22 cellular contexts compared by ENCODE assay signal in the genomic region with DNA sequence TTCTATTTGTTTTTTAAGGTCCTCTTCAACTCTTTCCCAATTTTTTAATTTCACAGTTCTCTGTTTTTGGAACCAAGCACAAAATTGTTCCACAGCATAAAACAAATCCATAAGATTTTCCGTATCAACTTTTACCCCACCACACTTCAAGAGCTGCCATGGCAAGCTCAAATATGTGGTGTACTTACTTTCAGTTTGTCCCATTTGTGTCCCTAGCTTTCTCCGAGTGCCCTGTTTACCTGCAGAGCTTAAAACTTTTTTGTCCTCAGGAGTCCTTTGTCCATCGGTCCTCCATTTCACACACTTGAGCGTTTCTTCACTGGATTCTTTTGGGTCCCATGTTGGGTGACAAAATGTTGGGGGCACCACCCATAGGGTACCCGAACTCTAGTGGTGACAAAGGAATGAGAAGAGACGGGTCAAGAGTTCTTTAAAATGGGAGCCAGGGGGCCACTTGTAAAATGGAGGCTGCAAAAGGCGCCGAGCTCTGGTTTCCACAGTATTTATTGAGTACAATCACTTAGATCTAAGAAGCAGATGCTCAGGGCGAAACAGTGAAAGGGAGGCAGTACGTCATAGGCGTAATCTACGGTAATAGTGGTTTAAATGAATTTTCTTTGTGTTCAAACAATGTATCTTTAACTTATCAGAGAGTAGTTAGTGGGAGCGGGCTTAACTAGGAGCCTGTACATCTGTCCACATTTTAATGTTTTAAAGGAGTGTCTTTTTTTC.
"Had no signal": no experiment of that assay in that cellular context is flagged by ENCODE, and none has a peak within 500 bp of the region (broad histone marks: within the 10 kb centered on the region; RNA-seq: fewer than 3 reads in every experiment).

No MANE protein-coding gene starts in this region.

- H3K4me1 Mint-ChIP-seq: activated naive CD4-positive, alpha-beta T cell treated with anti-CD3 and anti-CD28 coated beads, Interleukin-2, amount 10 ng/mL, durations not matched to agents 7 days and 5 days; activated naive CD8-positive, alpha-beta T cell treated with anti-CD3 and anti-CD28 coated beads for 36 hours; T-helper 17 cell had no signal

- H3K27me3 Mint-ChIP-seq: activated CD8-positive, alpha-beta T cell treated with anti-CD3 and anti-CD28 coated beads for 36 hours; activated naive CD4-positive, alpha-beta T cell treated with anti-CD3 and anti-CD28 coated beads, Interleukin-2, amount 10 ng/mL, durations not matched to agents 7 days and 5 days; activated naive CD8-positive, alpha-beta T cell treated with anti-CD3 and anti-CD28 coated beads for 36 hours had no signal

- H3K36me3 Mint-ChIP-seq: activated naive CD4-positive, alpha-beta T cell treated with anti-CD3 and anti-CD28 coated beads, Interleukin-2, amount 10 ng/mL, durations not matched to agents 7 days and 5 days had no signal

- H3K4me3 Mint-ChIP-seq: activated CD8-positive, alpha-beta T cell treated with anti-CD3 and anti-CD28 coated beads for 36 hours; activated naive CD4-positive, alpha-beta T cell treated with anti-CD3 and anti-CD28 coated beads, Interleukin-2, amount 10 ng/mL, durations not matched to agents 7 days and 5 days; activated naive CD8-positive, alpha-beta T cell treated with anti-CD3 and anti-CD28 coated beads for 36 hours; activated T-cell treated with anti-CD3 and anti-CD28 coated beads, Interleukin-2, amount 50 U/mL, for 72 hours; T-helper 17 cell had no signal

- ATAC-seq: activated CD8-positive, alpha-beta T cell treated with anti-CD3 and anti-CD28 coated beads for 36 hours; activated T-cell treated with anti-CD3 and anti-CD28 coated beads, Interleukin-2, amount 50 U/mL, for 72 hours; T-helper 17 cell had no signal

- DNase-seq: activated CD4-positive, alpha-beta T cell treated with anti-CD3 and anti-CD28 coated beads for 4 hours; activated CD8-positive, alpha-beta memory T cell treated with anti-CD3 and anti-CD28 coated beads, Interleukin-2, amount 50 U/mL, for 4 hours; activated CD8-positive, alpha-beta T cell treated with anti-CD3 and anti-CD28 coated beads for 36 hours; activated gamma-delta T cell treated with Interleukin-2 at 50 U/mL for 16 hours; activated naive CD4-positive, alpha-beta T cell treated with anti-CD3 and anti-CD28 coated beads, Interleukin-2, amount 10 ng/mL, durations not matched to agents 7 days and 5 days; activated naive CD8-positive, alpha-beta T cell treated with anti-CD3 and anti-CD28 coated beads for 36 hours; activated T-cell treated with anti-CD3 and anti-CD28 coated beads, Interleukin-2, amount 50 U/mL, for 72 hours; brain microvascular endothelial cell; Kasumi-1; KBM-7; NCI-H146; NCI-H1930; NCI-H226; NCI-H526; NCI-H774; OCI-M1; Peyer's patch; Right ventricle myocardium superior; SJCRH30; T-helper 17 cell; T-helper 9 cell had no signal

- H3K27ac Mint-ChIP-seq: activated CD8-positive, alpha-beta T cell treated with anti-CD3 and anti-CD28 coated beads for 36 hours; activated naive CD4-positive, alpha-beta T cell treated with anti-CD3 and anti-CD28 coated beads, Interleukin-2, amount 10 ng/mL, durations not matched to agents 7 days and 5 days; activated naive CD8-positive, alpha-beta T cell treated with anti-CD3 and anti-CD28 coated beads for 36 hours; activated T-cell treated with anti-CD3 and anti-CD28 coated beads, Interleukin-2, amount 50 U/mL, for 72 hours; activated T-helper 2 cell treated with anti-CD3 and anti-CD28 coated beads, Interferon-gamma antibody, Interleukin-2, Interleukin-4, amounts not matched to agents 10 μg/mL and 5 μg/mL and 100 μg/mL, durations not matched to agents 14 hours and 24 hours and 36 hours; T-helper 17 cell had no signal
